In the genomic region with DNA sequence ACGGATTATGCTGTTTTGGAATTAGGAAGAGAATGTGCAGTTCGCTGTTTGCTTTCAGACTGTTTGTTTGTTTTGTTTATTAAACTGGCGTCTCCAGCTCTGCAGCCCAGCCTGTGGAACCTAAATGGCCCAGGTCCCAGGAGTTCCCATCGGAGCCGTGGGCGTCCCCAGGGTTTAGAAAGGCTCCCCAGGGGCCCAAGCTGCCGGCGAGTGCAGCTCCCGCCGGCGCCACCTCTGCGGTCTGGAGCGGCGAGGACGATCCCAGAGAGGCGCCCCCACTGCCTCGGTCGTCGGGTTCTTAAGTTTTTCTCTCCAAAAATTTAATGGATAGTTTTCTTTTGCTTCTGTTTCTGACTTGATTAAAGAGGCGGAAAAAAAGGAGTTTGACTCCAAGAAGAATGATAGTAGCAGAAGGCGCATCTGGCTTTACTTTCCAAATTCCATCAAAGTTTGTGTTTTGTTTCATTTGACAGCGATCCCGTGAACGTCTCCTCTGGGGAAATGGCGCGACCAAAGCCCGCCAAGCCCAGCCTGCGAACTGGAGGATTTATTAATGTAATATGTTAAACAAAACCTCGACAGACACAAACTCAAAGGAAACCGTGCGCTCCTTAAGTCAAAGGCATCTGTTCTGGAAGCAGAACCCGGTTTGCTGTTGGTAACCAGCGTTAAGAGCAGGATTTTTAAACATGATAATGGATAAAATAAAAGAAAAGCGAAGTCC, we compare ENCODE assay signal across 8 cellular contexts. TPM values are rescaled to one million over a fixed set of nuclear protein-coding genes. Genes with fewer than 3 reads are reported as not detected.
A peak's percentile ranks its signal among the peaks of the same experiment; 100 is the strongest.
DNase-seq lines count a peak whose midpoint lies in the region; ATAC-seq and TF ChIP-seq lines count a peak whose summit lies in the region.

No MANE protein-coding gene starts in this region.

- H3K9me3 ChIP-seq in neutrophil, result no peaks in the 10 kb centered on the region

- DNase-seq in ELF-1 (ENCODE audit: low read depth, low spot score), result peak; percentile 36
- DNase-seq in M059J (ENCODE audit: low read depth), result peak; percentile 54
- DNase-seq in glomerular visceral epithelial cell (ENCODE audit: extremely low spot score), result peak; percentile 35
- no peak for DNase-seq in KBM-7

- no peak for ATAC-seq in GM18858 (IDR thresholded peaks at IDR 0.05; ENCODE audit: unreplicated experiment)
- ATAC-seq in HG03280 (IDR thresholded peaks at IDR 0.05; ENCODE audit: unreplicated experiment), result no peak

- peak overlapping the region; percentile 56 to 65 for H3K4me3 ChIP-seq in neutrophil (ENCODE audit: low read depth in 1 of 2, low read length in 1 of 2)

- no peaks in the 10 kb centered on the region for H3K36me3 ChIP-seq in neutrophil

- no peak for TF ChIP-seq CTCF in VCaP (conservative IDR thresholded peaks at IDR 0.05)
- no peak for TF ChIP-seq CTCF in neutrophil (IDR thresholded peaks at IDR 0.05)

- H3K27me3 ChIP-seq in neutrophil, result peaks cover 90% of the 10 kb centered on the region

- in situ Hi-C loops in KBM-7 (cut with MboI; ENCODE audit: low pct_unique_long_range_greater_than_20kb, low sequenced_read_pairs), result no loop called here

- H3K27ac ChIP-seq in VCaP, result peak overlapping the region; percentile 86
- H3K27ac ChIP-seq in neutrophil, result no peak overlapping the region

- peaks cover 25 to 27% of the 10 kb centered on the region in 2 experiments for H3K4me1 ChIP-seq in neutrophil (ENCODE audit: control insufficient read depth in 1 of 2, insufficient read depth in 1 of 2, low read depth in 1 of 2, low read length in 1 of 2)

RNA-seq across cellular contexts. Expression of a gene that starts 0.7 kb away (rescaled TPM):
- 3.7 and 6.1 TPM in 2 replicates for total RNA-seq in M059J (2014; rRNA removed; shearing (Covaris generic))
